Comparison of ENCODE assay signal across 10 cellular contexts in genomic region chr5:56350595-56351170, GRCh38.
DNase-seq lines count a peak whose midpoint lies in the region; ATAC-seq, FAIRE-seq and TF ChIP-seq lines count a peak whose summit lies in the region.
"Had no signal": no experiment of that assay in that cellular context is flagged by ENCODE, and none has a peak within 500 bp of the region (broad histone marks: within the 10 kb centered on the region; RNA-seq: fewer than 3 reads in every experiment).

No MANE protein-coding gene starts in this region.

- no peak for TF ChIP-seq RAD21 in K562 (CRISPR knock-in tag; conservative IDR thresholded peaks at IDR 0.05 in 1 of 2, IDR thresholded peaks at IDR 0.05 in 1 of 2)

- H3K27ac Mint-ChIP-seq in activated naive CD8-positive, alpha-beta T cell, result peak overlapping the region; percentile 73
- H3K27ac Mint-ChIP-seq in activated naive CD8-positive, alpha-beta T cell treated with anti-CD3 and anti-CD28 coated beads for 36 hours, result no peak overlapping the region
- H3K27ac Mint-ChIP-seq in activated naive CD4-positive, alpha-beta T cell treated with anti-CD3 and anti-CD28 coated beads, Interleukin-2, amount 10 ng/mL, durations not matched to agents 7 days and 5 days, result no peak overlapping the region
- no peak overlapping the region for H3K27ac Mint-ChIP-seq in natural killer cell treated with Interleukin-12 subunit alpha and Interleukin-12 subunit beta and Interleukin-15 and Interleukin-18, amount 100 ng/mL, for 72 hours

- H3K4me3 Mint-ChIP-seq in activated naive CD8-positive, alpha-beta T cell, result no peak overlapping the region
- no peak overlapping the region for H3K4me3 Mint-ChIP-seq in activated naive CD8-positive, alpha-beta T cell treated with anti-CD3 and anti-CD28 coated beads for 36 hours
- H3K4me3 Mint-ChIP-seq in activated naive CD4-positive, alpha-beta T cell treated with anti-CD3 and anti-CD28 coated beads, Interleukin-2, amount 10 ng/mL, durations not matched to agents 7 days and 5 days, result no peak overlapping the region
- H3K4me3 Mint-ChIP-seq in natural killer cell treated with Interleukin-12 subunit alpha and Interleukin-12 subunit beta and Interleukin-15 and Interleukin-18, amount 100 ng/mL, for 72 hours, result no peak overlapping the region

- no peak for TF ChIP-seq CTCF in K562 (IDR thresholded peaks at IDR 0.05 in 2 of 3, conservative IDR thresholded peaks at IDR 0.05 in 1 of 3; ENCODE audit: insufficient read depth in 2 of 3, low read depth in 1 of 3, low read length in 3 of 3)

- 4% methylated on average over 5 of the region's 5 CpGs for WGBS in K562 (ENCODE audit: insufficient coverage, low coverage, missing lambda C conversion rate)

- H3K27ac ChIP-seq in K562 (ENCODE audit: extremely low read depth, low read depth, low read length), result no peak overlapping the region
- H3K27ac ChIP-seq: ascending aorta had no signal

- no peaks in the 10 kb centered on the region for H4K20me1 ChIP-seq in K562 (replicated peaks; ENCODE audit: control insufficient read depth, insufficient read depth, low read length)

- intact Hi-C loops in K562 (cut with micrococcal nuclease), result no loop called here

- H3K4me3 ChIP-seq in K562, result no peak overlapping the region
- H3K4me3 ChIP-seq: ascending aorta had no signal

- no peaks in the 10 kb centered on the region for H3K9me1 ChIP-seq in K562 (ENCODE audit: control insufficient read depth, insufficient read depth, low read length)

- H3K79me2 ChIP-seq in K562 (ENCODE audit: control insufficient read depth, insufficient read depth, low read length), result no peaks in the 10 kb centered on the region

- no peak for FAIRE-seq in K562 (lab: Jason Lieb, UNC)

- no peak for DNase-seq in activated naive CD8-positive, alpha-beta T cell treated with anti-CD3 and anti-CD28 coated beads for 36 hours
- DNase-seq in K562 (ENCODE audit: extremely low read depth in 1 of 4, low spot score in 3 of 4) (peak in 2 of 4 experiments; percentile 11 to 21), kidney tubule cell (ENCODE audit: low spot score) (peak; percentile 97), cerebellum (ENCODE audit: low spot score) (no peak)
- no peak for DNase-seq in activated naive CD4-positive, alpha-beta T cell treated with anti-CD3 and anti-CD28 coated beads, Interleukin-2, amount 10 ng/mL, durations not matched to agents 7 days and 5 days
- no peak for DNase-seq in natural killer cell treated with Interleukin-12 subunit alpha and Interleukin-12 subunit beta and Interleukin-15 and Interleukin-18, amount 100 ng/mL, for 72 hours (ENCODE audit: low spot score)
- DNase-seq: GDM1 had no signal

- H3K36me3 Mint-ChIP-seq in activated naive CD8-positive, alpha-beta T cell, result no peaks in the 10 kb centered on the region
- peaks cover 3% of the 10 kb centered on the region for H3K36me3 Mint-ChIP-seq in activated naive CD8-positive, alpha-beta T cell treated with anti-CD3 and anti-CD28 coated beads for 36 hours
- H3K36me3 Mint-ChIP-seq in activated naive CD4-positive, alpha-beta T cell treated with anti-CD3 and anti-CD28 coated beads, Interleukin-2, amount 10 ng/mL, durations not matched to agents 7 days and 5 days, result peaks cover 2% of the 10 kb centered on the region
- H3K36me3 Mint-ChIP-seq in natural killer cell treated with Interleukin-12 subunit alpha and Interleukin-12 subunit beta and Interleukin-15 and Interleukin-18, amount 100 ng/mL, for 72 hours, result no peaks in the 10 kb centered on the region

- no peak overlapping the region for H3K4me2 ChIP-seq in K562 (ENCODE audit: insufficient read depth, low read length)

- TF ChIP-seq POLR2A in K562 (conservative IDR thresholded peaks at IDR 0.05), result no peak

- H3K4me1 ChIP-seq in K562 (replicated peaks in 1 of 2; ENCODE audit: control insufficient read depth in 2 of 2, insufficient read depth in 2 of 2, low read length in 2 of 2), result no peaks in the 10 kb centered on the region

- POLR2A ChIA-PET in K562 (lab: Yijun Ruan, JAX), result interaction anchor here (0.7 to 1.8 kb wide), 3 partner anchors 11 to 823 kb away, joined by 3 to 4 read pairs (median 3); partner anchors contain the start of gene GPBP1

- peaks cover 29% of the 10 kb centered on the region for H3K4me1 Mint-ChIP-seq in activated naive CD8-positive, alpha-beta T cell (ENCODE audit: low read depth)
- H3K4me1 Mint-ChIP-seq in activated naive CD8-positive, alpha-beta T cell treated with anti-CD3 and anti-CD28 coated beads for 36 hours, result peaks cover 38% of the 10 kb centered on the region
- no peaks in the 10 kb centered on the region for H3K4me1 Mint-ChIP-seq in activated naive CD4-positive, alpha-beta T cell treated with anti-CD3 and anti-CD28 coated beads, Interleukin-2, amount 10 ng/mL, durations not matched to agents 7 days and 5 days
- no peaks in the 10 kb centered on the region for H3K4me1 Mint-ChIP-seq in natural killer cell treated with Interleukin-12 subunit alpha and Interleukin-12 subunit beta and Interleukin-15 and Interleukin-18, amount 100 ng/mL, for 72 hours (ENCODE audit: low read depth in 2 of 2)

- H3K27me3 Mint-ChIP-seq in activated naive CD8-positive, alpha-beta T cell, result no peaks in the 10 kb centered on the region
- no peaks in the 10 kb centered on the region for H3K27me3 Mint-ChIP-seq in activated naive CD8-positive, alpha-beta T cell treated with anti-CD3 and anti-CD28 coated beads for 36 hours
- no peaks in the 10 kb centered on the region for H3K27me3 Mint-ChIP-seq in activated naive CD4-positive, alpha-beta T cell treated with anti-CD3 and anti-CD28 coated beads, Interleukin-2, amount 10 ng/mL, durations not matched to agents 7 days and 5 days
- peaks cover 23 to 33% of the 10 kb centered on the region in 2 donors for H3K27me3 Mint-ChIP-seq in natural killer cell treated with Interleukin-12 subunit alpha and Interleukin-12 subunit beta and Interleukin-15 and Interleukin-18, amount 100 ng/mL, for 72 hours

- in situ Hi-C loops in K562 (cut with MboI), result no loop called here

- H3K36me3 ChIP-seq in K562 (ENCODE audit: control insufficient read depth, insufficient read depth, low read length), result no peaks in the 10 kb centered on the region
- H3K36me3 ChIP-seq: ascending aorta had no signal

- no TSS peak for BruUV-seq in K562 (replicated peaks; lab: Mats Ljungman, UMichigan)

- TF ChIP-seq EP300 in K562 (IDR thresholded peaks at IDR 0.05; ENCODE audit: low read length), result no peak

- H3K9me3 Mint-ChIP-seq in activated naive CD8-positive, alpha-beta T cell (ENCODE audit: low read depth), result no peaks in the 10 kb centered on the region
- H3K9me3 Mint-ChIP-seq in activated naive CD8-positive, alpha-beta T cell treated with anti-CD3 and anti-CD28 coated beads for 36 hours, result no peaks in the 10 kb centered on the region
- H3K9me3 Mint-ChIP-seq in activated naive CD4-positive, alpha-beta T cell treated with anti-CD3 and anti-CD28 coated beads, Interleukin-2, amount 10 ng/mL, durations not matched to agents 7 days and 5 days, result peaks cover 13% of the 10 kb centered on the region
- no peaks in the 10 kb centered on the region for H3K9me3 Mint-ChIP-seq in natural killer cell treated with Interleukin-12 subunit alpha and Interleukin-12 subunit beta and Interleukin-15 and Interleukin-18, amount 100 ng/mL, for 72 hours

- no peak overlapping the region for H2AFZ ChIP-seq in K562 (ENCODE audit: low read depth, low read length)

- CTCF ChIA-PET in K562 (lab: Yijun Ruan, JAX; ENCODE audit: low intra/inter-chr PET ratio), result no interaction called here
- CTCF ChIA-PET in activated naive CD4-positive, alpha-beta T cell treated with anti-CD3 and anti-CD28 coated beads, Interleukin-2, amount 10 ng/mL, durations not matched to agents 7 days and 5 days (lab: Charles Lee), result interaction anchor here (0.6 to 0.9 kb wide), 4 partner anchors 8 to 872 kb away, joined by 3 read pairs; no protein-coding TSS in a partner anchor

- ATAC-seq in K562 (no peak), GM19397 (IDR thresholded peaks at IDR 0.05; ENCODE audit: unreplicated experiment) (no peak)
- ATAC-seq in natural killer cell treated with Interleukin-12 subunit alpha and Interleukin-12 subunit beta and Interleukin-15 and Interleukin-18, amount 100 ng/mL, for 72 hours, result no peak

- H3K9me3 ChIP-seq in K562 (replicated peaks; ENCODE audit: control insufficient read depth, insufficient read depth, low read depth, low read length), result no peaks in the 10 kb centered on the region
- H3K9me3 ChIP-seq: ascending aorta had no signal

- H3K9ac ChIP-seq in K562 (ENCODE audit: insufficient read depth in 1 of 2, low read depth in 2 of 2, low read length in 2 of 2), result no peak overlapping the region

- peaks cover 2 to 9% of the 10 kb centered on the region in 2 experiments; a peak in 3 of 5 replicates for H3K27me3 ChIP-seq in K562 (ENCODE audit: control insufficient read depth in 2 of 2, insufficient read depth in 2 of 2, low read length in 2 of 2)
- H3K27me3 ChIP-seq: ascending aorta had no signal

TF ChIP-seq in K562, 482 proteins besides CTCF, POLR2A, EP300 and RAD21 (continues in another document):
- TF ChIP-seq HLTF (IDR thresholded peaks at IDR 0.05) (no peak), ZMIZ1 (IDR thresholded peaks at IDR 0.05; ENCODE audit: low read depth in 2 of 2, low read length in 2 of 2) (no peak)
